ENCODE assay signal across 1 cellular context in genomic region chr2:25228848-25229674, GRCh38.
TF ChIP-seq lines count a peak whose summit lies in the region.

No MANE protein-coding gene starts in this region.

TF ChIP-seq in K562, 482 proteins besides CTCF, POLR2A, EP300 and RAD21 (continued from another document and continues in another):
- TF ChIP-seq ZMIZ1 (IDR thresholded peaks at IDR 0.05; ENCODE audit: low read depth in 2 of 2, low read length in 2 of 2) (no peak), FOXK1 (CRISPR knock-in tag; IDR thresholded peaks at IDR 0.05; ENCODE audit: borderline replicate concordance) (no peak), ZBTB40 (IDR thresholded peaks at IDR 0.05) (no peak), ZBTB40 (CRISPR knock-in tag; IDR thresholded peaks at IDR 0.05) (no peak), L3MBTL2 (IDR thresholded peaks at IDR 0.05) (no peak), UBTF (IDR thresholded peaks at IDR 0.05; ENCODE audit: borderline replicate concordance in 1 of 2, low read depth in 2 of 2, low read length in 2 of 2) (peak; percentile 48 to 65; a peak in 1 of 4 replicates), PRMT5 (CRISPR knock-in tag; IDR thresholded peaks at IDR 0.05) (no peak), MAZ (CRISPR knock-in tag; conservative IDR thresholded peaks at IDR 0.05 in 1 of 2, IDR thresholded peaks at IDR 0.05 in 1 of 2) (peak in 1 of 2 experiments; percentile 83; a peak in 3 of 4 replicates), WHSC1 (IDR thresholded peaks at IDR 0.05; ENCODE audit: low read length) (no peak), ETV5 (CRISPR knock-in tag; IDR thresholded peaks at IDR 0.05; ENCODE audit: low read depth) (no peak), TFAM (CRISPR knock-in tag; conservative IDR thresholded peaks at IDR 0.05) (no peak), ARID1B (IDR thresholded peaks at IDR 0.05) (no peak), HMBOX1 (IDR thresholded peaks at IDR 0.05) (no peak), POLR2AphosphoS2 (IDR thresholded peaks at IDR 0.05; ENCODE audit: low read length) (no peak), PML (IDR thresholded peaks at IDR 0.05; ENCODE audit: low read length) (no peak), NR2C2 (CRISPR knock-in tag; IDR thresholded peaks at IDR 0.05) (no peak), NR2C2 (tag; IDR thresholded peaks at IDR 0.05) (no peak), ZNF511 (CRISPR knock-in tag; IDR thresholded peaks at IDR 0.05) (0 out of 2 replicates have a peak, but pooled peaks have one; percentile 34), ZNF695 (CRISPR knock-in tag; IDR thresholded peaks at IDR 0.05) (no peak), ZNF644 (tag; IDR thresholded peaks at IDR 0.05; ENCODE audit: low read depth) (no peak), JUND (IDR thresholded peaks at IDR 0.05; ENCODE audit: borderline replicate concordance, low read depth, low read length) (peak; percentile 44; the same call in 1 of the 2 replicates), JUND (tag; IDR thresholded peaks at IDR 0.05; ENCODE audit: borderline replicate concordance, low read depth, low read length) (no peak), SRSF7 (optimal IDR thresholded peaks at IDR 0.05; ENCODE audit: low read depth, low read length) (no peak), NBN (IDR thresholded peaks at IDR 0.05; ENCODE audit: low read depth) (no peak), HNRNPH1 (optimal IDR thresholded peaks at IDR 0.05; ENCODE audit: low read depth, low read length) (no peak), BRCA1 (IDR thresholded peaks at IDR 0.05) (no peak), BRCA1 (CRISPR knock-in tag; IDR thresholded peaks at IDR 0.05) (no peak), KDM2B (CRISPR knock-in tag; IDR thresholded peaks at IDR 0.05) (no peak), NCOA2 (IDR thresholded peaks at IDR 0.05; ENCODE audit: partially characterized antibody in 2 of 2) (no peak), RFX1 (IDR thresholded peaks at IDR 0.05) (no peak), MECOM (CRISPR knock-in tag; IDR thresholded peaks at IDR 0.05) (no peak), HNRNPK (IDR thresholded peaks at IDR 0.05; ENCODE audit: low read depth, low read length, poor library complexity, severe bottlenecking) (no peak), ZNF197 (CRISPR knock-in tag; IDR thresholded peaks at IDR 0.05; ENCODE audit: low read depth) (no peak), NFIC (IDR thresholded peaks at IDR 0.05) (peak; percentile 81), MXI1 (IDR thresholded peaks at IDR 0.05; ENCODE audit: low read depth, low read length) (no peak), ETV1 (tag; conservative IDR thresholded peaks at IDR 0.05; ENCODE audit: low read depth) (no peak), CREM (IDR thresholded peaks at IDR 0.05; ENCODE audit: low read depth) (no peak), NFRKB (IDR thresholded peaks at IDR 0.05; ENCODE audit: low read depth) (no peak), RBM15 (IDR thresholded peaks at IDR 0.05; ENCODE audit: insufficient read depth, low read length) (no peak), PKNOX1 (IDR thresholded peaks at IDR 0.05) (no peak), PPARD (CRISPR knock-in tag; IDR thresholded peaks at IDR 0.05) (no peak), ZNF785 (CRISPR knock-in tag; IDR thresholded peaks at IDR 0.05) (no peak), ZNF740 (CRISPR knock-in tag; IDR thresholded peaks at IDR 0.05) (peak; percentile 65), ZNF740 (tag; IDR thresholded peaks at IDR 0.05) (no peak), TEAD1 (CRISPR knock-in tag; IDR thresholded peaks at IDR 0.05) (no peak), NCOR1 (IDR thresholded peaks at IDR 0.05) (no peak), E2F3 (CRISPR knock-in tag; IDR thresholded peaks at IDR 0.05) (no peak), ESRRB (CRISPR knock-in tag; IDR thresholded peaks at IDR 0.05; ENCODE audit: borderline replicate concordance) (no peak), BCL6 (CRISPR knock-in tag; IDR thresholded peaks at IDR 0.05) (no peak), DIDO1 (tag; IDR thresholded peaks at IDR 0.05; ENCODE audit: low read depth) (no peak)
